In the genomic region with DNA sequence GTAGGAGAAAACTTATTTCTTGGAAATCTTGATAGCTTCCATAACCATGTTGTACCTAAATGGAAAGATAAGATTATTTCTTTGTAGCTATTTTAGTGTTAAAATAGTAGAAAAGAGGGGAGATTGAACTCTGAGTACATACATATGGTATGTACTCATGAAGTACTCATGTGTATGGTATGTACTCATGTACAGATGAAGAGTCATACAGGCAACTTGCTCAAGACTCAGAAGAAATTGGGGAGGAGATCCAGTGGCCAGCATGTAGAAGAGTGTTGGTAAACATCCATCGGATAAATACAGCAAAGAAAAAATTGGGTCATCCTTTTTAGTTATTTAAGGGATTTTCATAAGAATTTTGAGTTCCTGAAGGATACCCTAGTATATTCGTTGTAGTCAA, we compare ENCODE assay signal across 2 cellular contexts.
TF ChIP-seq lines count a peak whose summit lies in the region.

No MANE protein-coding gene starts in this region.

TF ChIP-seq in SK-N-SH treated with all-trans-retinoic acid at 6 μM for 48 hours, 23 proteins besides CTCF, POLR2A, EP300 and RAD21 (continued from another document):
- TF ChIP-seq, protein P1, sequence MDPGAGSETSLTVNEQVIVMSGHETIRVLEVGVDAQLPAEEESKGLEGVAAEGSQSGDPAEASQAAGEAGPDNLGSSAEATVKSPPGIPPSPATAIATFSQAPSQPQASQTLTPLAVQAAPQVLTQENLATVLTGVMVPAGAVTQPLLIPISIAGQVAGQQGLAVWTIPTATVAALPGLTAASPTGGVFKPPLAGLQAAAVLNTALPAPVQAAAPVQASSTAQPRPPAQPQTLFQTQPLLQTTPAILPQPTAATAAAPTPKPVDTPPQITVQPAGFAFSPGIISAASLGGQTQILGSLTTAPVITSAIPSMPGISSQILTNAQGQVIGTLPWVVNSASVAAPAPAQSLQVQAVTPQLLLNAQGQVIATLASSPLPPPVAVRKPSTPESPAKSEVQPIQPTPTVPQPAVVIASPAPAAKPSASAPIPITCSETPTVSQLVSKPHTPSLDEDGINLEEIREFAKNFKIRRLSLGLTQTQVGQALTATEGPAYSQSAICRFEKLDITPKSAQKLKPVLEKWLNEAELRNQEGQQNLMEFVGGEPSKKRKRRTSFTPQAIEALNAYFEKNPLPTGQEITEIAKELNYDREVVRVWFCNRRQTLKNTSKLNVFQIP (CRISPR knock-in tag; IDR thresholded peaks at IDR 0.05; ENCODE audit: borderline replicate concordance, low read depth): no peak
- TF ChIP-seq TCF4 (CRISPR knock-in tag; IDR thresholded peaks at IDR 0.05; ENCODE audit: borderline replicate concordance): no peak
- TF ChIP-seq ZFP3 (CRISPR knock-in tag; IDR thresholded peaks at IDR 0.05): no peak
- no peak for TF ChIP-seq SNAI2 (CRISPR knock-in tag; IDR thresholded peaks at IDR 0.05)
- no peak for TF ChIP-seq OSR1 (CRISPR knock-in tag; IDR thresholded peaks at IDR 0.05)
- no peak for TF ChIP-seq RARB (CRISPR knock-in tag; IDR thresholded peaks at IDR 0.05)
- no peak for TF ChIP-seq ARNTL (CRISPR knock-in tag; IDR thresholded peaks at IDR 0.05; ENCODE audit: borderline replicate concordance, low read depth)
- no peak for TF ChIP-seq ESRRG (CRISPR knock-in tag; IDR thresholded peaks at IDR 0.05)
- TF ChIP-seq PPARA (CRISPR knock-in tag; IDR thresholded peaks at IDR 0.05; ENCODE audit: borderline replicate concordance): no peak
- TF ChIP-seq, protein P2, sequence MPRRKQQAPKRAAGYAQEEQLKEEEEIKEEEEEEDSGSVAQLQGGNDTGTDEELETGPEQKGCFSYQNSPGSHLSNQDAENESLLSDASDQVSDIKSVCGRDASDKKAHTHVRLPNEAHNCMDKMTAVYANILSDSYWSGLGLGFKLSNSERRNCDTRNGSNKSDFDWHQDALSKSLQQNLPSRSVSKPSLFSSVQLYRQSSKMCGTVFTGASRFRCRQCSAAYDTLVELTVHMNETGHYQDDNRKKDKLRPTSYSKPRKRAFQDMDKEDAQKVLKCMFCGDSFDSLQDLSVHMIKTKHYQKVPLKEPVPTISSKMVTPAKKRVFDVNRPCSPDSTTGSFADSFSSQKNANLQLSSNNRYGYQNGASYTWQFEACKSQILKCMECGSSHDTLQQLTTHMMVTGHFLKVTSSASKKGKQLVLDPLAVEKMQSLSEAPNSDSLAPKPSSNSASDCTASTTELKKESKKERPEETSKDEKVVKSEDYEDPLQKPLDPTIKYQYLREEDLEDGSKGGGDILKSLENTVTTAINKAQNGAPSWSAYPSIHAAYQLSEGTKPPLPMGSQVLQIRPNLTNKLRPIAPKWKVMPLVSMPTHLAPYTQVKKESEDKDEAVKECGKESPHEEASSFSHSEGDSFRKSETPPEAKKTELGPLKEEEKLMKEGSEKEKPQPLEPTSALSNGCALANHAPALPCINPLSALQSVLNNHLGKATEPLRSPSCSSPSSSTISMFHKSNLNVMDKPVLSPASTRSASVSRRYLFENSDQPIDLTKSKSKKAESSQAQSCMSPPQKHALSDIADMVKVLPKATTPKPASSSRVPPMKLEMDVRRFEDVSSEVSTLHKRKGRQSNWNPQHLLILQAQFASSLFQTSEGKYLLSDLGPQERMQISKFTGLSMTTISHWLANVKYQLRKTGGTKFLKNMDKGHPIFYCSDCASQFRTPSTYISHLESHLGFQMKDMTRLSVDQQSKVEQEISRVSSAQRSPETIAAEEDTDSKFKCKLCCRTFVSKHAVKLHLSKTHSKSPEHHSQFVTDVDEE (CRISPR knock-in tag; IDR thresholded peaks at IDR 0.05): no peak
- TF ChIP-seq, protein P3, sequence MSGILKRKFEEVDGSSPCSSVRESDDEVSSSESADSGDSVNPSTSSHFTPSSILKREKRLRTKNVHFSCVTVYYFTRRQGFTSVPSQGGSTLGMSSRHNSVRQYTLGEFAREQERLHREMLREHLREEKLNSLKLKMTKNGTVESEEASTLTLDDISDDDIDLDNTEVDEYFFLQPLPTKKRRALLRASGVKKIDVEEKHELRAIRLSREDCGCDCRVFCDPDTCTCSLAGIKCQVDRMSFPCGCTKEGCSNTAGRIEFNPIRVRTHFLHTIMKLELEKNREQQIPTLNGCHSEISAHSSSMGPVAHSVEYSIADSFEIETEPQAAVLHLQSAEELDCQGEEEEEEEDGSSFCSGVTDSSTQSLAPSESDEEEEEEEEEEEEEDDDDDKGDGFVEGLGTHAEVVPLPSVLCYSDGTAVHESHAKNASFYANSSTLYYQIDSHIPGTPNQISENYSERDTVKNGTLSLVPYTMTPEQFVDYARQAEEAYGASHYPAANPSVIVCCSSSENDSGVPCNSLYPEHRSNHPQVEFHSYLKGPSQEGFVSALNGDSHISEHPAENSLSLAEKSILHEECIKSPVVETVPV (CRISPR knock-in tag; IDR thresholded peaks at IDR 0.05): no peak
TF ChIP-seq in SK-N-SH treated with all-trans-retinoic acid at 6 μM for 48 hours: peak in this region for 0.

TF ChIP-seq in SK-N-SH, 30 proteins besides CTCF, POLR2A, EP300 and RAD21 (continued from another document):
- no peak for TF ChIP-seq JUND (IDR thresholded peaks at IDR 0.05)
- TF ChIP-seq, protein P4, sequence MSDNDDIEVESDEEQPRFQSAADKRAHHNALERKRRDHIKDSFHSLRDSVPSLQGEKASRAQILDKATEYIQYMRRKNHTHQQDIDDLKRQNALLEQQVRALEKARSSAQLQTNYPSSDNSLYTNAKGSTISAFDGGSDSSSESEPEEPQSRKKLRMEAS (IDR thresholded peaks at IDR 0.05; ENCODE audit: low read depth): no peak
- no peak for TF ChIP-seq RFX5 (IDR thresholded peaks at IDR 0.05; ENCODE audit: low read length)
- TF ChIP-seq, protein P5, sequence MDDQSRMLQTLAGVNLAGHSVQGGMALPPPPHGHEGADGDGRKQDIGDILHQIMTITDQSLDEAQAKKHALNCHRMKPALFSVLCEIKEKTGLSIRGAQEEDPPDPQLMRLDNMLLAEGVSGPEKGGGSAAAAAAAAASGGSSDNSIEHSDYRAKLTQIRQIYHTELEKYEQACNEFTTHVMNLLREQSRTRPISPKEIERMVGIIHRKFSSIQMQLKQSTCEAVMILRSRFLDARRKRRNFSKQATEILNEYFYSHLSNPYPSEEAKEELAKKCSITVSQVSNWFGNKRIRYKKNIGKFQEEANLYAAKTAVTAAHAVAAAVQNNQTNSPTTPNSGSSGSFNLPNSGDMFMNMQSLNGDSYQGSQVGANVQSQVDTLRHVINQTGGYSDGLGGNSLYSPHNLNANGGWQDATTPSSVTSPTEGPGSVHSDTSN (IDR thresholded peaks at IDR 0.05): no peak
- TF ChIP-seq SMC3 (IDR thresholded peaks at IDR 0.05; ENCODE audit: low read depth, low read length): no peak
- TF ChIP-seq RCOR1 (IDR thresholded peaks at IDR 0.05; ENCODE audit: low read length): no peak
- TF ChIP-seq EZH2phosphoT487 (IDR thresholded peaks at IDR 0.05; ENCODE audit: borderline replicate concordance, low read depth): no peak
- no peak for TF ChIP-seq MEF2A (IDR thresholded peaks at IDR 0.05; ENCODE audit: borderline replicate concordance, low read depth)
